In the genomic region with DNA sequence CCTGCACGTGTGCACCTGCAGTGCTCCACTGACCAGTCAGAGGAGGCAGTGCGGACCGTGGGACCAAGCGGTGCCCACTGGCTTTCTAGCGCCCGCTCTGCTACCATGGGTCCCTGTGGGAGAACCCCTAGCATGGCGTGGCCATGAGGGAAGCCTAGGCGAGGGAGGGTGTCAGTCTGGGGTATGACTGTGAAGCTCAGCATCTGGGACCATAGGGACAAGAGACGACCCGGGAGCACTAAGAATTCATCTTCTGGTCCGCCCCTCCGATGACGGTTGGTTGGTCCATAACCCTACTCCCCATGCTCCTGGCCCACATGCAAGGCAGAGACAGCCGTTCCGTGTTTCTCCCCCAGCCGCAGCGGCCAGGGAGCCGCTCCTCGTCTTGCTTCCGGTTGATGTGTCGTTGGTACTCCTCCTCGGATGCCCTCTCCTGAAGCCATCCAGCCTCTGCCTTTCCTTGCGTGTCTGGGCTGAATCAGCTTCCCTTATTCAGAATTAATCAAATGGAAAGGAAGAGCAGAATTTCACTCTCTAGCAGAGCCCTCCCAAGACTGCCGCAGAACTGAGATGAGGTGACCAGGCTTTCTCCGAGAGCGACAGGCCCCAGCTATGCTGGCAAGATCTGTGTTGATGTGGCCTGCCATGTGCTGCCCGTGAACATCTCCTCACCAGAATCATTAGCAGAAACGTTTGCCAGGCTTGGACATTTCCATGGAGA, we compare ENCODE assay signal across 1 cellular context.
TF ChIP-seq lines count a peak whose summit lies in the region.

No MANE protein-coding gene starts in this region.

TF ChIP-seq in HepG2, 621 proteins besides CTCF, POLR2A, EP300 and RAD21 (continued from another document and continues in another):
- TF ChIP-seq, protein P1, sequence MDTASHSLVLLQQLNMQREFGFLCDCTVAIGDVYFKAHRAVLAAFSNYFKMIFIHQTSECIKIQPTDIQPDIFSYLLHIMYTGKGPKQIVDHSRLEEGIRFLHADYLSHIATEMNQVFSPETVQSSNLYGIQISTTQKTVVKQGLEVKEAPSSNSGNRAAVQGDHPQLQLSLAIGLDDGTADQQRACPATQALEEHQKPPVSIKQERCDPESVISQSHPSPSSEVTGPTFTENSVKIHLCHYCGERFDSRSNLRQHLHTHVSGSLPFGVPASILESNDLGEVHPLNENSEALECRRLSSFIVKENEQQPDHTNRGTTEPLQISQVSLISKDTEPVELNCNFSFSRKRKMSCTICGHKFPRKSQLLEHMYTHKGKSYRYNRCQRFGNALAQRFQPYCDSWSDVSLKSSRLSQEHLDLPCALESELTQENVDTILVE (CRISPR knock-in tag; IDR thresholded peaks at IDR 0.05) = no peak
- TF ChIP-seq ZNF652 (CRISPR knock-in tag; IDR thresholded peaks at IDR 0.05; ENCODE audit: borderline replicate concordance, low read depth) (no peak), SRSF4 (IDR thresholded peaks at IDR 0.05; ENCODE audit: low read depth, low read length, poor library complexity, severe bottlenecking) (no peak), MTA3 (CRISPR knock-in tag; IDR thresholded peaks at IDR 0.05) (no peak), ZFAT (CRISPR knock-in tag; conservative IDR thresholded peaks at IDR 0.05) (no peak), ZNF850 (CRISPR knock-in tag; conservative IDR thresholded peaks at IDR 0.05) (no peak), KLF11 (CRISPR knock-in tag; IDR thresholded peaks at IDR 0.05) (no peak), CHD2 (IDR thresholded peaks at IDR 0.05; ENCODE audit: low read depth, low read length) (no peak), PPARG (CRISPR knock-in tag; conservative IDR thresholded peaks at IDR 0.05) (no peak), NR3C1 (CRISPR knock-in tag; IDR thresholded peaks at IDR 0.05) (no peak), HOXA9 (CRISPR knock-in tag; IDR thresholded peaks at IDR 0.05; ENCODE audit: borderline replicate concordance) (no peak), KDM5B (CRISPR knock-in tag; IDR thresholded peaks at IDR 0.05; ENCODE audit: borderline replicate concordance) (no peak), KDM6A (CRISPR knock-in tag; IDR thresholded peaks at IDR 0.05; ENCODE audit: low read depth) (no peak), U2AF1 (optimal IDR thresholded peaks at IDR 0.05; ENCODE audit: low read depth, low read length) (no peak), ZBTB42 (CRISPR knock-in tag; IDR thresholded peaks at IDR 0.05) (no peak), ZNF883 (CRISPR knock-in tag; IDR thresholded peaks at IDR 0.05; ENCODE audit: not compliant biosample characterization) (no peak), ZNF33A (CRISPR knock-in tag; IDR thresholded peaks at IDR 0.05; ENCODE audit: borderline replicate concordance) (no peak), ZNF546 (CRISPR knock-in tag; conservative IDR thresholded peaks at IDR 0.05) (no peak), BHLHE40 (IDR thresholded peaks at IDR 0.05; ENCODE audit: low read length) (no peak), SOX5 (CRISPR knock-in tag; IDR thresholded peaks at IDR 0.05; ENCODE audit: borderline replicate concordance) (no peak), ZNF577 (CRISPR knock-in tag; IDR thresholded peaks at IDR 0.05; ENCODE audit: borderline replicate concordance, low read depth) (no peak), ZNF672 (CRISPR knock-in tag; IDR thresholded peaks at IDR 0.05) (no peak), PHF21A (CRISPR knock-in tag; IDR thresholded peaks at IDR 0.05) (no peak)
- TF ChIP-seq, protein P2, sequence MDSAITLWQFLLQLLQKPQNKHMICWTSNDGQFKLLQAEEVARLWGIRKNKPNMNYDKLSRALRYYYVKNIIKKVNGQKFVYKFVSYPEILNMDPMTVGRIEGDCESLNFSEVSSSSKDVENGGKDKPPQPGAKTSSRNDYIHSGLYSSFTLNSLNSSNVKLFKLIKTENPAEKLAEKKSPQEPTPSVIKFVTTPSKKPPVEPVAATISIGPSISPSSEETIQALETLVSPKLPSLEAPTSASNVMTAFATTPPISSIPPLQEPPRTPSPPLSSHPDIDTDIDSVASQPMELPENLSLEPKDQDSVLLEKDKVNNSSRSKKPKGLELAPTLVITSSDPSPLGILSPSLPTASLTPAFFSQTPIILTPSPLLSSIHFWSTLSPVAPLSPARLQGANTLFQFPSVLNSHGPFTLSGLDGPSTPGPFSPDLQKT (CRISPR knock-in tag; IDR thresholded peaks at IDR 0.05; ENCODE audit: borderline replicate concordance) = no peak
- TF ChIP-seq, protein P3, sequence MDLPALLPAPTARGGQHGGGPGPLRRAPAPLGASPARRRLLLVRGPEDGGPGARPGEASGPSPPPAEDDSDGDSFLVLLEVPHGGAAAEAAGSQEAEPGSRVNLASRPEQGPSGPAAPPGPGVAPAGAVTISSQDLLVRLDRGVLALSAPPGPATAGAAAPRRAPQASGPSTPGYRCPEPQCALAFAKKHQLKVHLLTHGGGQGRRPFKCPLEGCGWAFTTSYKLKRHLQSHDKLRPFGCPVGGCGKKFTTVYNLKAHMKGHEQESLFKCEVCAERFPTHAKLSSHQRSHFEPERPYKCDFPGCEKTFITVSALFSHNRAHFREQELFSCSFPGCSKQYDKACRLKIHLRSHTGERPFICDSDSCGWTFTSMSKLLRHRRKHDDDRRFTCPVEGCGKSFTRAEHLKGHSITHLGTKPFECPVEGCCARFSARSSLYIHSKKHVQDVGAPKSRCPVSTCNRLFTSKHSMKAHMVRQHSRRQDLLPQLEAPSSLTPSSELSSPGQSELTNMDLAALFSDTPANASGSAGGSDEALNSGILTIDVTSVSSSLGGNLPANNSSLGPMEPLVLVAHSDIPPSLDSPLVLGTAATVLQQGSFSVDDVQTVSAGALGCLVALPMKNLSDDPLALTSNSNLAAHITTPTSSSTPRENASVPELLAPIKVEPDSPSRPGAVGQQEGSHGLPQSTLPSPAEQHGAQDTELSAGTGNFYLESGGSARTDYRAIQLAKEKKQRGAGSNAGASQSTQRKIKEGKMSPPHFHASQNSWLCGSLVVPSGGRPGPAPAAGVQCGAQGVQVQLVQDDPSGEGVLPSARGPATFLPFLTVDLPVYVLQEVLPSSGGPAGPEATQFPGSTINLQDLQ (CRISPR knock-in tag; IDR thresholded peaks at IDR 0.05) = no peak
- TF ChIP-seq, protein P4, sequence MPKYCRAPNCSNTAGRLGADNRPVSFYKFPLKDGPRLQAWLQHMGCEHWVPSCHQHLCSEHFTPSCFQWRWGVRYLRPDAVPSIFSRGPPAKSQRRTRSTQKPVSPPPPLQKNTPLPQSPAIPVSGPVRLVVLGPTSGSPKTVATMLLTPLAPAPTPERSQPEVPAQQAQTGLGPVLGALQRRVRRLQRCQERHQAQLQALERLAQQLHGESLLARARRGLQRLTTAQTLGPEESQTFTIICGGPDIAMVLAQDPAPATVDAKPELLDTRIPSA (CRISPR knock-in tag; IDR thresholded peaks at IDR 0.05; ENCODE audit: borderline replicate concordance) = no peak
- TF ChIP-seq, protein P5, sequence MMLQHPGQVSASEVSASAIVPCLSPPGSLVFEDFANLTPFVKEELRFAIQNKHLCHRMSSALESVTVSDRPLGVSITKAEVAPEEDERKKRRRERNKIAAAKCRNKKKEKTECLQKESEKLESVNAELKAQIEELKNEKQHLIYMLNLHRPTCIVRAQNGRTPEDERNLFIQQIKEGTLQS (CRISPR knock-in tag; IDR thresholded peaks at IDR 0.05) = no peak; the same call in 1 of the 2 replicates
- TF ChIP-seq, protein P6, sequence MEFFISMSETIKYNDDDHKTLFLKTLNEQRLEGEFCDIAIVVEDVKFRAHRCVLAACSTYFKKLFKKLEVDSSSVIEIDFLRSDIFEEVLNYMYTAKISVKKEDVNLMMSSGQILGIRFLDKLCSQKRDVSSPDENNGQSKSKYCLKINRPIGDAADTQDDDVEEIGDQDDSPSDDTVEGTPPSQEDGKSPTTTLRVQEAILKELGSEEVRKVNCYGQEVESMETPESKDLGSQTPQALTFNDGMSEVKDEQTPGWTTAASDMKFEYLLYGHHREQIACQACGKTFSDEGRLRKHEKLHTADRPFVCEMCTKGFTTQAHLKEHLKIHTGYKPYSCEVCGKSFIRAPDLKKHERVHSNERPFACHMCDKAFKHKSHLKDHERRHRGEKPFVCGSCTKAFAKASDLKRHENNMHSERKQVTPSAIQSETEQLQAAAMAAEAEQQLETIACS (CRISPR knock-in tag; IDR thresholded peaks at IDR 0.05) = no peak
- TF ChIP-seq, protein P7, sequence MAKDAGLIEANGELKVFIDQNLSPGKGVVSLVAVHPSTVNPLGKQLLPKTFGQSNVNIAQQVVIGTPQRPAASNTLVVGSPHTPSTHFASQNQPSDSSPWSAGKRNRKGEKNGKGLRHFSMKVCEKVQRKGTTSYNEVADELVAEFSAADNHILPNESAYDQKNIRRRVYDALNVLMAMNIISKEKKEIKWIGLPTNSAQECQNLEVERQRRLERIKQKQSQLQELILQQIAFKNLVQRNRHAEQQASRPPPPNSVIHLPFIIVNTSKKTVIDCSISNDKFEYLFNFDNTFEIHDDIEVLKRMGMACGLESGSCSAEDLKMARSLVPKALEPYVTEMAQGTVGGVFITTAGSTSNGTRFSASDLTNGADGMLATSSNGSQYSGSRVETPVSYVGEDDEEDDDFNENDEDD (CRISPR knock-in tag; IDR thresholded peaks at IDR 0.05; ENCODE audit: borderline replicate concordance) = no peak
- TF ChIP-seq, protein P8, sequence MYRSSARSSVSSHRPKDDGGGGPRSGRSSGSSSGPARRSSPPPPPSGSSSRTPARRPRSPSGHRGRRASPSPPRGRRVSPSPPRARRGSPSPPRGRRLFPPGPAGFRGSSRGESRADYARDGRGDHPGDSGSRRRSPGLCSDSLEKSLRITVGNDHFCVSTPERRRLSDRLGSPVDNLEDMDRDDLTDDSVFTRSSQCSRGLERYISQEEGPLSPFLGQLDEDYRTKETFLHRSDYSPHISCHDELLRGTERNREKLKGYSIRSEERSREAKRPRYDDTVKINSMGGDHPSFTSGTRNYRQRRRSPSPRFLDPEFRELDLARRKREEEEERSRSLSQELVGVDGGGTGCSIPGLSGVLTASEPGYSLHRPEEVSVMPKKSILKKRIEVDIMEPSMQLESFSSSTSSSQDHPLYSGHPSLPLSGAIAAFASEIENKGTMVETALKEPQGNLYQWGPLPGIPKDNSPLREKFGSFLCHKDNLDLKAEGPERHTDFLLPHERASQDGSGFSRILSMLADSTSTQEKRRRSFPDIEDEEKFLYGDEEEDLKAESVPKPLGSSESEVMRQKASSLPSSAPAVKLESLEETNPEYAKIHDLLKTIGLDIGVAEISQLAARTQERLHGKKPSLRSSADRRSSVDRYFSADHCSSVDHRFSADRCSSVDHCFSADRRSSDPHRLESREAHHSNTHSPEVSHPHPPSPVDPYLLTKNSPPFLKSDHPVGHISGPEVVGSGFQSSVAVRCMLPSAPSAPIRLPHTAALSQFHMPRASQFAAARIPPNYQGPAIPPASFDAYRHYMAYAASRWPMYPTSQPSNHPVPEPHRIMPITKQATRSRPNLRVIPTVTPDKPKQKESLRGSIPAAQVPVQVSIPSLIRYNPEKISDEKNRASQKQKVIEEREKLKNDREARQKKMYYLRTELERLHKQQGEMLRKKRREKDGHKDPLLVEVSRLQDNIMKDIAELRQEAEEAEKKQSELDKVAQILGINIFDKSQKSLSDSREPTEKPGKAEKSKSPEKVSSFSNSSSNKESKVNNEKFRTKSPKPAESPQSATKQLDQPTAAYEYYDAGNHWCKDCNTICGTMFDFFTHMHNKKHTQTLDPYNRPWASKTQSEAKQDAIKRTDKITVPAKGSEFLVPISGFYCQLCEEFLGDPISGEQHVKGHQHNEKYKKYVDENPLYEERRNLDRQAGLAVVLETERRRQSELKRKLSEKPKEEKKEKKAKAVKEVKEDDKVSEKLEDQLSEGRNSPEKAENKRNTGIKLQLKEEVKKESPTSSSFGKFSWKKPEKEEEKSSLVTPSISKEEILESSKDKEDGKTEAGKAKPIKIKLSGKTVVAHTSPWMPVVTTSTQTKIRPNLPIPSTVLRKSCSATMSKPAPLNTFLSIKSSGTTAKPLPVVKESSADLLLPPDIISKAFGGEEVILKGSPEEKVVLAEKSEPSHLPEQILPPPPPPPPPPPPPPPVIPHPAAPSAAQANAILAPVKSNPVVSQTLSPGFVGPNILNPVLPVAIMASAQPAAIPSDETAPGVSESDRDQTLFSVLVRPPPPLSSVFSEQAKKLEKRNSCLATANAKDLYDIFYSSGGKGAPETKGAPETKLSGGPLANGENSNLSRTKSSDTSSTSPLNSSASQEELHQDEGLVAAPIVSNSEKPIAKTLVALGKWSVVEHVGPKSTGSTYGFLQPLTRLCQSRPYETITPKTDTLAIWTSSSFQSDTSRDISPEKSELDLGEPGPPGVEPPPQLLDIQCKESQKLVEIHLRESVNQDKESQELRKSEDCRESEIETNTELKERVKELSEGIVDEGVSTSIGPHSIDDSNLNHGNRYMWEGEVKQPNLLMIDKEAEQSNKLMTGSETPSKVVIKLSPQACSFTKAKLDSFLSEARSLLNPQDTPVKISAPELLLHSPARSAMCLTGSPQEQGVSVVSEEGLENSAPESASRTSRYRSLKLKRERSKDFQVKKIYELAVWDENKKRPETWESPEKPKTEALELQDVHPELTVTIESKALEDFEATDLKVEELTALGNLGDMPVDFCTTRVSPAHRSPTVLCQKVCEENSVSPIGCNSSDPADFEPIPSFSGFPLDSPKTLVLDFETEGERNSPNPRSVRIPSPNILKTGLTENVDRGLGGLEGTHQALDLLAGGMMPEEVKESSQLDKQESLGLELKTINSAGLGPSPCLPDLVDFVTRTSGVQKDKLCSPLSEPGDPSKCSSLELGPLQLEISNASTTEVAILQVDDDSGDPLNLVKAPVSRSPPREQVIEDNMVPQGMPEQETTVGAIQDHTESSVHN (CRISPR knock-in tag; IDR thresholded peaks at IDR 0.05) = 0 out of 2 replicates have a peak, but pooled peaks have one; percentile 63
- TF ChIP-seq, protein P9, sequence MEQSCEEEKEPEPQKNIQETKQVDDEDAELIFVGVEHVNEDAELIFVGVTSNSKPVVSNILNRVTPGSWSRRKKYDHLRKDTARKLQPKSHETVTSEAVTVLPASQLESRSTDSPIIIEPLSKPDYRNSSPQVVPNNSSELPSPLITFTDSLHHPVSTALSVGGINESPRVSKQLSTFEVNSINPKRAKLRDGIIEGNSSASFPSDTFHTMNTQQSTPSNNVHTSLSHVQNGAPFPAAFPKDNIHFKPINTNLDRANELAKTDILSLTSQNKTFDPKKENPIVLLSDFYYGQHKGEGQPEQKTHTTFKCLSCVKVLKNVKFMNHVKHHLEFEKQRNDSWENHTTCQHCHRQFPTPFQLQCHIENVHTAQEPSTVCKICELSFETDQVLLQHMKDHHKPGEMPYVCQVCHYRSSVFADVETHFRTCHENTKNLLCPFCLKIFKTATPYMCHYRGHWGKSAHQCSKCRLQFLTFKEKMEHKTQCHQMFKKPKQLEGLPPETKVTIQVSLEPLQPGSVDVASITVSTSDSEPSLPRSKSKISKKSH (CRISPR knock-in tag; IDR thresholded peaks at IDR 0.05; ENCODE audit: borderline replicate concordance) = no peak
- TF ChIP-seq, protein P10, sequence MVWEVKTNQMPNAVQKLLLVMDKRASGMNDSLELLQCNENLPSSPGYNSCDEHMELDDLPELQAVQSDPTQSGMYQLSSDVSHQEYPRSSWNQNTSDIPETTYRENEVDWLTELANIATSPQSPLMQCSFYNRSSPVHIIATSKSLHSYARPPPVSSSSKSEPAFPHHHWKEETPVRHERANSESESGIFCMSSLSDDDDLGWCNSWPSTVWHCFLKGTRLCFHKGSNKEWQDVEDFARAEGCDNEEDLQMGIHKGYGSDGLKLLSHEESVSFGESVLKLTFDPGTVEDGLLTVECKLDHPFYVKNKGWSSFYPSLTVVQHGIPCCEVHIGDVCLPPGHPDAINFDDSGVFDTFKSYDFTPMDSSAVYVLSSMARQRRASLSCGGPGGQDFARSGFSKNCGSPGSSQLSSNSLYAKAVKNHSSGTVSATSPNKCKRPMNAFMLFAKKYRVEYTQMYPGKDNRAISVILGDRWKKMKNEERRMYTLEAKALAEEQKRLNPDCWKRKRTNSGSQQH (CRISPR knock-in tag; IDR thresholded peaks at IDR 0.05; ENCODE audit: low read depth) = no peak
